15 cellular contexts compared by ENCODE assay signal in the genomic region with DNA sequence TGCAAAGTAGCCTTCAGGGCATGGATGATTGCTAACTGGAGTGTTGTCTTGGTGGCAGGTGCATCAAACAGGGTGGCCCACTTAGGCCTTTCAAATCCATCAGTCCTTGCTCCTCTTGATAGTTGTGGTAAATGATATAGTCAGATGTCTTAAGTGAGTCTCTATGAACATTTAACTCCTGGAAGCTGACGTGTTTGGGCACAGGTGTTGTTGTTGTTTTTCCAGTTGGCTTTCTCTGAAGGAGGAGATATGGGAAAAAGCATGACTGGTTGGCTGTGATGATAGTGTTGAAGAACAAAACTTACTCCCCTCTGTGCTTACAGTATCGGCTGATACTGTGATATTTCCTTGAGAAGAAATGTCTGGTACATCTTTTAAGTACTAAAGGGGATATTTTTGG. TPM values are rescaled to one million over a fixed set of nuclear protein-coding genes. Genes with fewer than 3 reads are reported as not detected.
DNase-seq lines count a peak whose midpoint lies in the region; ATAC-seq and TF ChIP-seq lines count a peak whose summit lies in the region.
"Had no signal": no experiment of that assay in that cellular context is flagged by ENCODE, and none has a peak within 500 bp of the region (broad histone marks: within the 10 kb centered on the region; RNA-seq: fewer than 3 reads in every experiment).

No MANE protein-coding gene starts in this region.

- peak overlapping the region; percentile 39 for H3K27ac Mint-ChIP-seq in CD8-positive, alpha-beta T cell
- H3K27ac Mint-ChIP-seq in GM23338 (no peak overlapping the region), activated B cell treated with CpG ODN at 0.5 μM for 24 hours (peak overlapping the region; percentile 27)
- H3K27ac Mint-ChIP-seq in naive thymus-derived CD4-positive, alpha-beta T cell, result peak overlapping the region in 5 of 9 donors; percentile 26 to 62 (median 54)

- no peaks in the 10 kb centered on the region for H3K27me3 Mint-ChIP-seq in CD8-positive, alpha-beta T cell (ENCODE audit: low read depth)
- H3K27me3 Mint-ChIP-seq in GM23338 (ENCODE audit: insufficient read depth, low read depth, poor library complexity) (peaks cover 1% of the 10 kb centered on the region), activated B cell treated with CpG ODN at 0.5 μM for 24 hours (no peaks in the 10 kb centered on the region)
- no peaks in the 10 kb centered on the region for H3K27me3 Mint-ChIP-seq in naive thymus-derived CD4-positive, alpha-beta T cell

- H3K36me3 Mint-ChIP-seq in CD8-positive, alpha-beta T cell, result peaks cover 42% of the 10 kb centered on the region
- H3K36me3 Mint-ChIP-seq in GM23338 (ENCODE audit: low read depth), result peaks cover 17% of the 10 kb centered on the region
- H3K36me3 Mint-ChIP-seq in activated B cell treated with CpG ODN at 0.5 μM for 24 hours (ENCODE audit: low read depth), result peaks cover 58% of the 10 kb centered on the region
- peaks cover 5 to 26% (median 10%) of the 10 kb centered on the region in 5 donors for H3K36me3 Mint-ChIP-seq in naive thymus-derived CD4-positive, alpha-beta T cell

- H3K79me2 ChIP-seq in GM23338 (replicated peaks; ENCODE audit: insufficient read depth), result peaks cover 100% of the 10 kb centered on the region

- peaks cover 87% of the 10 kb centered on the region for H3K4me1 Mint-ChIP-seq in CD8-positive, alpha-beta T cell (ENCODE audit: low read depth)
- peaks cover 72% of the 10 kb centered on the region for H3K4me1 Mint-ChIP-seq in GM23338
- H3K4me1 Mint-ChIP-seq in activated B cell treated with CpG ODN at 0.5 μM for 24 hours, result peaks cover 73% of the 10 kb centered on the region
- H3K4me1 Mint-ChIP-seq in naive thymus-derived CD4-positive, alpha-beta T cell, result peaks cover 58 to 97% (median 88%) of the 10 kb centered on the region in 7 donors

- no peaks in the 10 kb centered on the region for H3K27me3 ChIP-seq in CD8-positive, alpha-beta T cell (ENCODE audit: insufficient read depth, low read length)
- H3K27me3 ChIP-seq in GM23338 (ENCODE audit: insufficient read depth), result no peaks in the 10 kb centered on the region
- no peaks in the 10 kb centered on the region for H3K27me3 ChIP-seq in naive thymus-derived CD4-positive, alpha-beta T cell (ENCODE audit: control insufficient read depth in 2 of 2, insufficient read depth in 2 of 2, low read length in 2 of 2)
- H3K27me3 ChIP-seq: dorsolateral prefrontal cortex, spleen, thyroid gland had no signal

- no peak overlapping the region for H3K4me3 ChIP-seq in CD8-positive, alpha-beta T cell (ENCODE audit: low read depth, low read length)
- no peak overlapping the region for H3K4me3 ChIP-seq in GM23338
- no peak overlapping the region for H3K4me3 ChIP-seq in naive thymus-derived CD4-positive, alpha-beta T cell (ENCODE audit: low read length)
- H3K4me3 ChIP-seq: spleen, thyroid gland had no signal

- H3K4me3 Mint-ChIP-seq in CD8-positive, alpha-beta T cell, result no peak overlapping the region
- H3K4me3 Mint-ChIP-seq in GM23338 (no peak overlapping the region), activated B cell treated with CpG ODN at 0.5 μM for 24 hours (no peak overlapping the region)
- H3K4me3 Mint-ChIP-seq in naive thymus-derived CD4-positive, alpha-beta T cell, result peak overlapping the region in 7 of 10 donors; percentile 3 to 57 (median 40)
- H3K4me3 Mint-ChIP-seq: nephron had no signal

- no peaks in the 10 kb centered on the region for H3K9me3 ChIP-seq in CD8-positive, alpha-beta T cell (ENCODE audit: low read length)
- H3K9me3 ChIP-seq in naive thymus-derived CD4-positive, alpha-beta T cell (ENCODE audit: control insufficient read depth in 2 of 3, low read length in 3 of 3), result no peaks in the 10 kb centered on the region
- H3K9me3 ChIP-seq: Caco-2, spleen, thyroid gland had no signal

- intact Hi-C loops in CD8-positive, alpha-beta T cell (cut with DNase I, micrococcal nuclease), result no loop called here
- intact Hi-C loops in activated B cell treated with CpG ODN at 0.5 μM for 24 hours (cut with micrococcal nuclease), result no loop called here
- intact Hi-C loops in naive thymus-derived CD4-positive, alpha-beta T cell (cut with micrococcal nuclease), result no loop called here

- no peaks in the 10 kb centered on the region for H3K9me2 ChIP-seq in GM23338 (ENCODE audit: insufficient read depth)

- H2AFZ ChIP-seq in GM23338, result no peak overlapping the region

- POLR2A ChIA-PET in CD8-positive, alpha-beta T cell (lab: Charles Lee), result no interaction called here
- POLR2A ChIA-PET in activated B cell treated with CpG ODN at 0.5 μM for 24 hours (lab: Charles Lee), result no interaction called here
- POLR2A ChIA-PET in naive thymus-derived CD4-positive, alpha-beta T cell (lab: Charles Lee), result no interaction called here

- H3K27ac ChIP-seq in CD8-positive, alpha-beta T cell (ENCODE audit: low read depth, low read length), result no peak overlapping the region
- 0 out of 2 replicates have a peak overlapping the region, but pooled peaks have one; percentile 15 for H3K27ac ChIP-seq in GM23338 (ENCODE audit: low read depth)
- H3K27ac ChIP-seq in naive thymus-derived CD4-positive, alpha-beta T cell (ENCODE audit: low read depth, low read length), result no peak overlapping the region
- H3K27ac ChIP-seq: spleen had no signal

- no peak for ATAC-seq in CD8-positive, alpha-beta T cell
- ATAC-seq in GM23338 (no peak), activated B cell treated with CpG ODN at 0.5 μM for 24 hours (ENCODE audit: low read depth) (no peak)
- no peak for ATAC-seq in naive thymus-derived CD4-positive, alpha-beta T cell

- no peaks in the 10 kb centered on the region for H3K36me3 ChIP-seq in CD8-positive, alpha-beta T cell (ENCODE audit: insufficient read depth, low read length)
- H3K36me3 ChIP-seq in GM23338 (ENCODE audit: insufficient read depth), result no peaks in the 10 kb centered on the region
- H3K36me3 ChIP-seq in naive thymus-derived CD4-positive, alpha-beta T cell (ENCODE audit: control insufficient read depth in 2 of 3, insufficient read depth in 3 of 3, low read length in 3 of 3), result no peaks in the 10 kb centered on the region
- H3K36me3 ChIP-seq: thyroid gland had no signal

- no peaks in the 10 kb centered on the region for H3F3A ChIP-seq in GM23338 (replicated peaks; ENCODE audit: low read depth)

- no peak overlapping the region for H3K4me2 ChIP-seq in GM23338

- H4K20me1 ChIP-seq in GM23338 (replicated peaks; ENCODE audit: insufficient read depth), result peaks cover 100% of the 10 kb centered on the region

- DNase-seq in CD8-positive, alpha-beta T cell, result no peak
- DNase-seq in GM23338 (ENCODE audit: low spot score), result no peak
- no peak for DNase-seq in activated B cell treated with CpG ODN at 0.5 μM for 24 hours
- no peak for DNase-seq in naive thymus-derived CD4-positive, alpha-beta T cell
- no peak for DNase-seq in COR-L47 (lab: John Stamatoyannopoulos, UW)
- DNase-seq in GOT3 (lab: John Stamatoyannopoulos, UW), result no peak
- no peak for DNase-seq in activated CD4-positive, CD25-positive, alpha-beta regulatory T cell (lab: John Stamatoyannopoulos, UW)
- DNase-seq: amniotic stem cell, Caco-2, dorsolateral prefrontal cortex, NCI-H2029 treated with DMSO at 0.1 percent for 48 hours, spleen, T1000, thyroid gland had no signal

- no peaks in the 10 kb centered on the region for H3K9me3 Mint-ChIP-seq in CD8-positive, alpha-beta T cell
- H3K9me3 Mint-ChIP-seq in GM23338 (no peaks in the 10 kb centered on the region), activated B cell treated with CpG ODN at 0.5 μM for 24 hours (no peaks in the 10 kb centered on the region)
- peaks cover 0 to 1% (median 0%) of the 10 kb centered on the region in 11 donors for H3K9me3 Mint-ChIP-seq in naive thymus-derived CD4-positive, alpha-beta T cell
- H3K9me3 Mint-ChIP-seq: nephron had no signal

- H3K4me1 ChIP-seq in CD8-positive, alpha-beta T cell (ENCODE audit: insufficient read depth, low read length), result peaks cover 52% of the 10 kb centered on the region
- peaks cover 82% of the 10 kb centered on the region for H3K4me1 ChIP-seq in GM23338 (ENCODE audit: insufficient read depth)
- H3K4me1 ChIP-seq in naive thymus-derived CD4-positive, alpha-beta T cell (ENCODE audit: control insufficient read depth in 2 of 2, insufficient read depth in 2 of 2, low read length in 2 of 2), result peaks cover 12 to 43% of the 10 kb centered on the region in 2 donors
- H3K4me1 ChIP-seq: Caco-2 had no signal

- CTCF ChIA-PET in CD8-positive, alpha-beta T cell (lab: Charles Lee), result interaction anchor here (0.6 kb wide), 1 partner anchor 14 kb away, joined by 4 read pairs; no protein-coding TSS in a partner anchor
- CTCF ChIA-PET in activated B cell treated with CpG ODN at 0.5 μM for 24 hours (lab: Charles Lee), result no interaction called here
- CTCF ChIA-PET in naive thymus-derived CD4-positive, alpha-beta T cell (lab: Charles Lee), result no interaction called here

- TF ChIP-seq CTCF in CD8-positive, alpha-beta T cell (IDR thresholded peaks at IDR 0.05), result no peak
- no peak for TF ChIP-seq CTCF in GM23338 (conservative IDR thresholded peaks at IDR 0.05; ENCODE audit: low read depth in 2 of 2)
- TF ChIP-seq CTCF in activated B cell treated with CpG ODN at 0.5 μM for 24 hours (IDR thresholded peaks at IDR 0.05), result no peak

TF ChIP-seq in GM23338, 12 proteins besides CTCF, POLR2A, EP300 and RAD21 (continues in another document):
- TF ChIP-seq POLR2AphosphoS5 (IDR thresholded peaks at IDR 0.05; ENCODE audit: low read depth) (no peak), NANOG (IDR thresholded peaks at IDR 0.05; ENCODE audit: borderline replicate concordance) (no peak), ZNF331 (CRISPR knock-in tag; IDR thresholded peaks at IDR 0.05; ENCODE audit: low read depth) (no peak), CREB1 (CRISPR knock-in tag; IDR thresholded peaks at IDR 0.05; ENCODE audit: low read depth) (no peak), STAT1 (IDR thresholded peaks at IDR 0.05; ENCODE audit: unreplicated experiment) (no peak), ZNF114 (CRISPR knock-in tag; IDR thresholded peaks at IDR 0.05) (no peak)

RNA-seq across cellular contexts. Expression of a gene that starts 18.0 kb away (rescaled TPM):
- 10 to 100 TPM; 65.2 to 73.4 TPM for total RNA-seq in CD8-positive, alpha-beta T cell
- 62.1 and 93.1 TPM in 2 replicates for total RNA-seq in GM23338 (2014; rRNA removed; shearing (Covaris generic))
- polyA plus RNA-seq in GM23338 (2016; fragmentation: Nextera tagmentation; extraction: Ambion mirVana), result 124 and 126 TPM in 2 replicates
- 57.9 and 68.5 TPM in 2 replicates for total RNA-seq in activated B cell treated with CpG ODN at 0.5 μM for 24 hours
- total RNA-seq in naive thymus-derived CD4-positive, alpha-beta T cell, result 100 to 1,000 TPM in 1 of 5 experiments, 10 to 100 TPM in 4; 46.9 to 110 (median 77.8) TPM
- 10 to 100 TPM; 13.4 to 19.8 TPM for polyA plus RNA-seq in naive thymus-derived CD4-positive, alpha-beta T cell

Comparison
In these comparisons a context has a peak if more than half of its experiments do, and no peak if none do; other contexts are left out.
1. H3K4me3 Mint-ChIP-seq: peak in naive thymus-derived CD4-positive, alpha-beta T cell (7 of 10); none in CD8-positive, alpha-beta T cell (single experiment), GM23338 (single experiment) and activated B cell treated with CpG ODN at 0.5 μM for 24 hours (single experiment).